16 cellular contexts compared by ENCODE assay signal in the genomic region with DNA sequence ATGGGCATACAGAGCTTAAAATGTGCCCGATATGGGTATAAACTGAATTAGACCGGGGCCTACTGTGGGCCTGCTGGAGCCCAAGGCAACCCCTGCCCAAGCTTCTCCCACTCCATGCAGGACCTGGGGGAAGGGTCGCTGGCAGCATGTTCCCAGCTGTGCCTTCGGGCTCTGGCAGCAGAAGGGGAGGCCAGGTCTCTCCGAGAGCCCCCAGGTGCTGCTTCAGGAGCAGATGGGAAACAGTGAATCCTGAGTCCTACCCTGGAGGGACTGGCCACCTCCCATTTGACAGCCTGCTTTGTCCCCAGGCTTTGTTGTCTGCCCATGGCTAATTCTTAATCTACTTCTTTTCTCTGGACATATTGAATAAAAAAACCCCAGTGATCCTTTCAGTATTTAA.
"Had no signal": no experiment of that assay in that cellular context is flagged by ENCODE, and none has a peak within 500 bp of the region (broad histone marks: within the 10 kb centered on the region; RNA-seq: fewer than 3 reads in every experiment).

No MANE protein-coding gene starts in this region.

- H3K9me3 Mint-ChIP-seq: effector memory CD8-positive, alpha-beta T cell; natural killer cell had no signal

- H3K4me1 Mint-ChIP-seq: memory B cell; natural killer cell; stimulated activated memory B cell treated with anti-CD40 and anti-IgM and Interleukin-4, amounts not matched to agents 10 μg/mL and 1 μg/mL and 100 μg/mL, for 72 hours had no signal

- H3K9me3 ChIP-seq: prostate gland, sigmoid colon, thoracic aorta, tibial nerve, upper lobe of left lung had no signal

- DNase-seq: cortex of kidney; effector memory CD8-positive, alpha-beta T cell; kidney; natural killer cell; right cardiac atrium; sigmoid colon; stimulated activated CD4-positive, alpha-beta T cell treated with anti-CD3 and anti-CD28 coated beads, Interleukin-4, amount 100 ng/mL, for 4 hours; stimulated activated naive CD8-positive, alpha-beta T cell treated with anti-CD3 and anti-CD28 coated beads, Interleukin-15, Interleukin-2, amounts not matched to agents 100 U/mL and 50 U/mL, for 24 hours had no signal

- H3K4me1 ChIP-seq: prostate gland, tibial nerve, upper lobe of left lung had no signal

- H3K27ac ChIP-seq: prostate gland, sigmoid colon, thoracic aorta, tibial nerve, upper lobe of left lung had no signal

- H3K4me3 ChIP-seq: lung, prostate gland, sigmoid colon, thoracic aorta, tibial nerve, upper lobe of left lung had no signal

- H3K36me3 Mint-ChIP-seq: memory B cell; natural killer cell; stimulated activated memory B cell treated with anti-CD40 and anti-IgM and Interleukin-4, amounts not matched to agents 10 μg/mL and 1 μg/mL and 100 μg/mL, for 72 hours had no signal

- H3K27ac Mint-ChIP-seq: effector memory CD8-positive, alpha-beta T cell; memory B cell; natural killer cell; stimulated activated memory B cell treated with anti-CD40 and anti-IgM and Interleukin-4, amounts not matched to agents 10 μg/mL and 1 μg/mL and 100 μg/mL, for 72 hours had no signal

- H3K36me3 ChIP-seq: prostate gland, sigmoid colon, thoracic aorta, tibial nerve, upper lobe of left lung had no signal

- H3K27me3 ChIP-seq: upper lobe of left lung had no signal

- H3K4me3 Mint-ChIP-seq: effector memory CD8-positive, alpha-beta T cell; memory B cell; natural killer cell; stimulated activated memory B cell treated with anti-CD40 and anti-IgM and Interleukin-4, amounts not matched to agents 10 μg/mL and 1 μg/mL and 100 μg/mL, for 72 hours had no signal

- ATAC-seq: effector memory CD8-positive, alpha-beta T cell; left lobe of liver; natural killer cell; right cardiac atrium; stimulated activated memory B cell treated with anti-CD40 and anti-IgM and Interleukin-4, amounts not matched to agents 10 μg/mL and 1 μg/mL and 100 μg/mL, for 72 hours; stimulated activated naive CD8-positive, alpha-beta T cell treated with anti-CD3 and anti-CD28 coated beads, Interleukin-15, Interleukin-2, amounts not matched to agents 100 U/mL and 50 U/mL, for 24 hours had no signal
